1 cellular context compared by ENCODE assay signal in genomic region chr6:124961468-124961783, GRCh38.
A peak's percentile ranks its signal among the peaks of the same experiment; 100 is the strongest.
TF ChIP-seq lines count a peak whose summit lies in the region.

No MANE protein-coding gene starts in this region.

TF ChIP-seq in HEK293, 187 proteins besides CTCF, POLR2A, EP300 and RAD21 (continued from another document):
- TF ChIP-seq ZNF518A (tag by site-specific recombination; conservative IDR thresholded peaks at IDR 0.05; ENCODE audit: low read depth), result no peak
- no peak for TF ChIP-seq HOXC10 (CRISPR knock-in tag; IDR thresholded peaks at IDR 0.05)
- TF ChIP-seq ZNF629 (tag by site-specific recombination; IDR thresholded peaks at IDR 0.05), result 0 out of 2 replicates have a peak, but pooled peaks have one; percentile 7
- no peak for TF ChIP-seq RBAK (tag by site-specific recombination; IDR thresholded peaks at IDR 0.05)
- TF ChIP-seq KLF8 (tag by site-specific recombination; IDR thresholded peaks at IDR 0.05), result no peak
- no peak for TF ChIP-seq GLIS1 (tag by site-specific recombination; IDR thresholded peaks at IDR 0.05)
TF ChIP-seq in HEK293: peak in this region for 5.
